ENCODE assay signal across 19 cellular contexts in the genomic region with DNA sequence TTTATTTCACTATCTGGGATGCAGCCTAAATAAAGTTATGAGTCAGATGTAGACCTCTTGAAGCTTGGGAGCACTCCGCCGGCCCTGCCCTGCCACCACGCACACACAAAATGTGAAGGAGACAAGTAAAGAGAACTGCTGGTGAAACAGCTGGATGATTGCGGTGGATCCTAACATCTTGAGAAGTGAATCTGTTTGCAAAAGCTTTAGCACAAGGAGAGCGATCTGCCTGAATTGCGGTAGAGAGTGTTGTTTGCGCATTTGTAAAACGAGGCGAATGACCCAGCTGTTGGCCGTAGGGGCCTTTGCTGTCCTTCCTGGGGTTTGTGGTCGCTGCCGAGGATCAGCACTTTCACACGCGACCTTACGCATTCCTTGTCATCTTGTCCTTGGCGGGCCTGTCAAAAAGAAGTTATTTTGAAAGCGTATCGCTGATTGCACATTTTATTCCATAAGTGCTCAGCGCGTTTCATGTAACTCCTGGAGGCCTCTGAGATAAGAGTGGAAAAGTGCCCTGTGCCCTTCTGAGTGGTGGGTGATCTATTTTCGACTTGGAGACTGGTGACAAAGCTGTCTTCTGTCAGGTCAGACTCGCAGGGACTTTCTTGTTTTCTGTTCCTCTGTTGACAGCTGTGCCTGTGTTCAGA. TPM values are rescaled to one million over a fixed set of nuclear protein-coding genes. Genes with fewer than 3 reads are reported as not detected.
A peak's percentile ranks its signal among the peaks of the same experiment; 100 is the strongest.
DNase-seq lines count a peak whose midpoint lies in the region; ATAC-seq, FAIRE-seq and TF ChIP-seq lines count a peak whose summit lies in the region.
"Had no signal": no experiment of that assay in that cellular context is flagged by ENCODE, and none has a peak within 500 bp of the region (broad histone marks: within the 10 kb centered on the region; RNA-seq: fewer than 3 reads in every experiment).

No MANE protein-coding gene starts in this region.

- no TSS peak for BruUV-seq in GM12878 (replicated peaks; lab: Mats Ljungman, UMichigan)

- intact Hi-C loops in GM12878 (cut with micrococcal nuclease; ENCODE audit: unreplicated experiment) (no loop called here), left cardiac atrium (cut with DNase I) (loop anchor here in 1 of 2 donors (5.0 kb wide), 1 partner anchor 52 kb away; no protein-coding TSS in a partner anchor)

- no peaks in the 10 kb centered on the region for H4K20me1 ChIP-seq in GM12878 (ENCODE audit: control insufficient read depth, insufficient read depth)
- H4K20me1 ChIP-seq: BLaER1 treated with 17β-estradiol and CSF1 and Interleukin-3, amounts not matched to agents 10 nM and 100 nM had no signal

- no peak for TF ChIP-seq EP300 in GM12878 (IDR thresholded peaks at IDR 0.05; ENCODE audit: borderline replicate concordance in 1 of 2, control insufficient read depth in 1 of 2, low read depth in 2 of 2, low read length in 2 of 2)
- TF ChIP-seq EP300 in suprapubic skin (IDR thresholded peaks at IDR 0.05) = no peak

- RAD21 ChIA-PET in GM12878 (lab: Charles Lee; ENCODE audit: unreplicated experiment) = no interaction called here

- H3K27ac ChIP-seq in GM12878 (ENCODE audit: control insufficient read depth, insufficient read depth) (no peak overlapping the region), suprapubic skin (no peak overlapping the region)
- H3K27ac ChIP-seq: BLaER1 treated with 17β-estradiol and CSF1 and Interleukin-3, amounts not matched to agents 10 nM and 100 nM; neutrophil; sigmoid colon; uterus had no signal

- H3K9ac ChIP-seq in GM12878 (ENCODE audit: control insufficient read depth, insufficient read depth, low read length) = no peak overlapping the region
- H3K9ac ChIP-seq in skeletal muscle satellite cell (ENCODE audit: low read depth, low read length) = no peak overlapping the region
- H3K9ac ChIP-seq: BLaER1 treated with 17β-estradiol and CSF1 and Interleukin-3, amounts not matched to agents 10 nM and 100 nM had no signal

- 80% methylated on average over 22 of the region's 22 CpGs for WGBS in GM12878 (ENCODE audit: insufficient coverage, insufficient replicate concordance, low lambda C conversion rate, missing lambda C conversion rate)
- WGBS in suprapubic skin = 85% methylated on average over 22 of the region's 22 CpGs

- H3K36me3 ChIP-seq in GM12878 (ENCODE audit: control insufficient read depth in 2 of 2, insufficient read depth in 2 of 2, low read length in 1 of 2) (no peaks in the 10 kb centered on the region), skeletal muscle satellite cell (ENCODE audit: insufficient read depth, low read length) (no peaks in the 10 kb centered on the region), suprapubic skin (no peaks in the 10 kb centered on the region)
- H3K36me3 ChIP-seq: BLaER1 treated with 17β-estradiol and CSF1 and Interleukin-3, amounts not matched to agents 10 nM and 100 nM; neutrophil; sigmoid colon; uterus had no signal

- TF ChIP-seq CTCF in GM12878 (IDR thresholded peaks at IDR 0.05 in 2 of 3, conservative IDR thresholded peaks at IDR 0.05 in 1 of 3; ENCODE audit: control insufficient read depth in 2 of 3, extremely low read depth in 1 of 3, insufficient read depth in 1 of 3, low read depth in 3 of 3, low read length in 3 of 3) (no peak), suprapubic skin (IDR thresholded peaks at IDR 0.05) (no peak)

- H3K4me2 ChIP-seq in GM12878 (ENCODE audit: control insufficient read depth, insufficient read depth) (no peak overlapping the region), skeletal muscle satellite cell (ENCODE audit: low read length) (peak overlapping the region; percentile 63)
- H3K4me2 ChIP-seq: BLaER1 treated with 17β-estradiol and CSF1 and Interleukin-3, amounts not matched to agents 10 nM and 100 nM had no signal

- H3K79me2 ChIP-seq in GM12878 (ENCODE audit: control insufficient read depth, insufficient read depth, low read length) = no peaks in the 10 kb centered on the region

- in situ Hi-C loops in GM12878 (cut with MboI) = no loop called here

- DNase-seq in GM12878 (ENCODE audit: low read depth, low spot score) (no peak), left cardiac atrium (peak; percentile 34), GDM1 (lab: John Stamatoyannopoulos, UW) (no peak), suprapubic skin (ENCODE audit: low spot score in 2 of 2) (no peak)
- DNase-seq: activated CD4-positive, alpha-beta memory T cell treated with anti-CD3 and anti-CD28 coated beads for 36 hours; activated naive CD8-positive, alpha-beta T cell treated with anti-CD3 and anti-CD28 coated beads, Interleukin-2, amount 50 U/mL, for 24 hours; activated T-cell treated with anti-CD3 and anti-CD28 coated beads, Interleukin-2, amount 50 U/mL, for 72 hours; mammary epithelial cell; NCI-H446; sigmoid colon; uterus had no signal

- peak; percentile 57 for ATAC-seq in GM18868 (IDR thresholded peaks at IDR 0.05; ENCODE audit: unreplicated experiment)
- peak; percentile 27; the same call in 1 of the 3 replicates for ATAC-seq in GM12878
- peak; percentile 82 to 90 for ATAC-seq in left cardiac atrium
- no peak for ATAC-seq in HG03280 (IDR thresholded peaks at IDR 0.05; ENCODE audit: unreplicated experiment)
- ATAC-seq in HG02981 (IDR thresholded peaks at IDR 0.05; ENCODE audit: unreplicated experiment) = no peak
- ATAC-seq: activated naive CD8-positive, alpha-beta T cell treated with anti-CD3 and anti-CD28 coated beads, Interleukin-2, amount 50 U/mL, for 24 hours; activated T-cell treated with anti-CD3 and anti-CD28 coated beads, Interleukin-2, amount 50 U/mL, for 72 hours; stimulated activated effector memory CD8-positive, alpha-beta T cell treated with anti-CD3 and anti-CD28 coated beads, Interleukin-12 subunit alpha, Interleukin-12 subunit beta, amount 100 ng/mL, for 72 hours had no signal

- H3K4me3 ChIP-seq in GM12878 (no peak overlapping the region), skeletal muscle satellite cell (ENCODE audit: low read length) (no peak overlapping the region), suprapubic skin (no peak overlapping the region)
- H3K4me3 ChIP-seq: BLaER1 treated with 17β-estradiol and CSF1 and Interleukin-3, amounts not matched to agents 10 nM and 100 nM; sigmoid colon; uterus had no signal

- no peak for FAIRE-seq in GM12878 (lab: Jason Lieb, UNC)
- FAIRE-seq: H54 had no signal

- POLR2A ChIA-PET in GM12878 (lab: Charles Lee) = no interaction called here

- H3K4me1 ChIP-seq in GM12878 (ENCODE audit: control insufficient read depth, insufficient read depth, low read length) (no peaks in the 10 kb centered on the region), skeletal muscle satellite cell (ENCODE audit: control insufficient read depth, insufficient read depth, low read length) (peaks cover 18% of the 10 kb centered on the region), suprapubic skin (no peaks in the 10 kb centered on the region)
- H3K4me1 ChIP-seq: uterus had no signal

- no peak for TF ChIP-seq POLR2A in GM12878 (IDR thresholded peaks at IDR 0.05; ENCODE audit: low read depth, low read length)
- TF ChIP-seq POLR2A in suprapubic skin (IDR thresholded peaks at IDR 0.05) = no peak

- CTCF ChIA-PET in GM12878 (lab: Yijun Ruan, JAX) = interaction anchor here (1.5 to 9.4 kb wide), 3 partner anchors 13 to 76 kb away, joined by 4 to 124 read pairs (median 10); no protein-coding TSS in a partner anchor

- no peaks in the 10 kb centered on the region for H3K27me3 ChIP-seq in GM12878 (replicated peaks in 1 of 2; ENCODE audit: control insufficient read depth in 2 of 2, insufficient read depth in 2 of 2, low read length in 1 of 2)
- H3K27me3 ChIP-seq in skeletal muscle satellite cell (ENCODE audit: control insufficient read depth, insufficient read depth, low read length) = peaks cover 7% of the 10 kb centered on the region
- no peaks in the 10 kb centered on the region for H3K27me3 ChIP-seq in suprapubic skin
- H3K27me3 ChIP-seq: BLaER1 treated with 17β-estradiol and CSF1 and Interleukin-3, amounts not matched to agents 10 nM and 100 nM; neutrophil; sigmoid colon; uterus had no signal

- H3K9me3 ChIP-seq in GM12878 (replicated peaks; ENCODE audit: control insufficient read depth, insufficient read depth, low read length) (no peaks in the 10 kb centered on the region; the same call in 2 of the 3 replicates), skeletal muscle satellite cell (replicated peaks; ENCODE audit: low read length) (no peaks in the 10 kb centered on the region), suprapubic skin (no peaks in the 10 kb centered on the region)
- H3K9me3 ChIP-seq: BLaER1 treated with 17β-estradiol and CSF1 and Interleukin-3, amounts not matched to agents 10 nM and 100 nM; neutrophil; sigmoid colon; uterus had no signal

- H2AFZ ChIP-seq in GM12878 (ENCODE audit: control insufficient read depth, low read depth, low read length) = no peak overlapping the region

- TF ChIP-seq RAD21 in GM12878 (IDR thresholded peaks at IDR 0.05; ENCODE audit: insufficient read depth, low read depth, low read length) = no peak

- SMC1A ChIA-PET in GM12878 (lab: Charles Lee; ENCODE audit: uncharacterized antibody, unreplicated experiment) = interaction anchor here (1.1 kb wide), 1 partner anchor 74 kb away, joined by 3 read pairs; no protein-coding TSS in a partner anchor

TF ChIP-seq in GM12878, 131 proteins besides CTCF, POLR2A, EP300 and RAD21:
- TF ChIP-seq PML (IDR thresholded peaks at IDR 0.05; ENCODE audit: low read length) = no peak
- peak; percentile 63; the same call in 1 of the 2 replicates for TF ChIP-seq RFX5 (IDR thresholded peaks at IDR 0.05; ENCODE audit: low read depth, low read length)

RNA-seq across cellular contexts. Expression of a gene that starts 40.8 kb away (rescaled TPM):
- 0.88 and 0.96 TPM in 2 replicates for total RNA-seq in GM12878 (2013; cell fraction: nucleolus; rRNA removed)
- total RNA-seq in GM12878 (2014; rRNA removed) (0.05 and 0.17 TPM in 2 replicates), GM12878 (2014; rRNA removed; fragmentation: Illumina TruSeq; extraction: Trizol) (0.13 and 0.28 TPM in 2 replicates), GM12878 (2021) (0.13 and 0.26 TPM in 2 replicates), left cardiac atrium (10 to 100 TPM; 37.2 to 44.1 TPM), suprapubic skin (10 to 100 TPM in 1 of 4 donors, 1 to 10 TPM in 3; 1.6 to 18.6 (median 3.2) TPM)
- polyA plus RNA-seq in GM12878 (2011; ENCODE audit: low read depth) = 0.17 TPM
- polyA plus RNA-seq in GM12878 (2011; rRNA removed) (0.09 and 0.16 TPM in 2 replicates), GM12878 (2014; fragmentation: Illumina TruSeq; extraction: Trizol) (0.22 and 0.24 TPM in 2 replicates), GM12878 (2014; fragmentation: Nextera tagmentation; extraction: Ambion mirVana) (under 1 TPM; 0.04 to 0.05 TPM), GM12878 (2014; rRNA removed) (0.09 and 0.20 TPM in 2 replicates), GM12878 (2016; fragmentation: Nextera tagmentation; extraction: Ambion mirVana) (under 1 TPM; 0.05 to 0.12 TPM)
- polyA plus RNA-seq in GM12878 (2011; cell fraction: cytosol; rRNA removed) = 0.09 and 0.17 TPM in 2 replicates
- polyA plus RNA-seq in GM12878 (2011; cell fraction: nucleus; rRNA removed) = 0.63 and 1.0 TPM in 2 replicates
- 0.25 and 0.53 TPM in 2 replicates for polyA plus RNA-seq in GM12878 (2012)
- polyA minus RNA-seq in GM12878 (2011; rRNA and poly(A)+ RNA removed) = 0.05 and 0.07 TPM in 2 replicates
- not detected in 2 replicates for polyA minus RNA-seq in GM12878 (2011; cell fraction: cytosol; rRNA and poly(A)+ RNA removed)
- 0.10 and 0.36 TPM in 2 replicates for polyA minus RNA-seq in GM12878 (2011; cell fraction: nucleus; rRNA and poly(A)+ RNA removed)
- under 0.01 and 0.44 TPM in 2 replicates for total RNA-seq in skeletal muscle satellite cell (2012; rRNA removed)
- total RNA-seq: activated CD4-positive, alpha-beta memory T cell treated with anti-CD3 and anti-CD28 coated beads for 36 hours had no signal
- polyA plus RNA-seq: mammary epithelial cell had no signal

Comparison
In these comparisons a context has a peak if more than half of its experiments do, and no peak if none do; other contexts are left out.
1. ATAC-seq: peak in GM18868 (single experiment), GM12878 (single experiment) and left cardiac atrium (2 of 2); none in HG03280 (single experiment) and HG02981 (single experiment).